9 cellular contexts compared by ENCODE assay signal in the genomic region with DNA sequence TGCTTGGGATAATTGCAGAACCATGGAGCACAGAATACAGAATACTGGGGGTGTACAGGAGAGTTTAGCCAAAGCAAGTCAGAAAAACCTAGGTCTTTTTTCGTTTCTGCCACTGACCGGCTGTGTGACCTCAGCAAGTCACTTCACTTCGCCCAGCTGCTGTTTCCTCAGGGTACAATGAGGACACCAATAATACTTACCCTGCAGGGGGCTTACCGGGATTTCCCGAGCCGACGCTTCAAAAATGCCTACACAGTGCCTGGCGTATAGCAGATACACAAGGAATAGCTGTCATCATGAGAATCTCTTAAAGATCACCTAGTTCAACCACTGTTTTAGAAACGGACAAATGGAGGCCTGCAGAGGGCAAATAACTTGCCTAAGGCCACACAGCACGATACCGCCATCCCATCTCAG. TPM values are rescaled to one million over a fixed set of nuclear protein-coding genes. Genes with fewer than 3 reads are reported as not detected.
A peak's percentile ranks its signal among the peaks of the same experiment; 100 is the strongest.
DNase-seq lines count a peak whose midpoint lies in the region; ATAC-seq and TF ChIP-seq lines count a peak whose summit lies in the region.
"Had no signal": no experiment of that assay in that cellular context is flagged by ENCODE, and none has a peak within 500 bp of the region (broad histone marks: within the 10 kb centered on the region; RNA-seq: fewer than 3 reads in every experiment).

No MANE protein-coding gene starts in this region.

- H3K27me3 ChIP-seq in right atrium auricular region (no peaks in the 10 kb centered on the region), psoas muscle (ENCODE audit: insufficient read depth in 3 of 3, low read length in 2 of 3) (peaks cover 0 to 21% (median 0%) of the 10 kb centered on the region in 3 donors)

- H3K36me3 ChIP-seq in right atrium auricular region (no peaks in the 10 kb centered on the region), psoas muscle (ENCODE audit: insufficient read depth in 1 of 2, low read depth in 1 of 2) (no peaks in the 10 kb centered on the region)

- intact Hi-C loops in psoas muscle (cut with DNase I): no loop called here

- TF ChIP-seq CTCF in WI38 (IDR thresholded peaks at IDR 0.05; ENCODE audit: low read depth, low read length) (no peak), right atrium auricular region (IDR thresholded peaks at IDR 0.05) (no peak), psoas muscle (IDR thresholded peaks at IDR 0.05) (no peak)

- WGBS in psoas muscle, 3 donors: 33 to 58% (median 41%) methylated on average over 11 of the region's 11 CpGs

- H3K4me1 ChIP-seq in right atrium auricular region: peaks cover 0 to 34% of the 10 kb centered on the region in 2 donors
- no peaks in the 10 kb centered on the region for H3K4me1 ChIP-seq in psoas muscle

- peak in 2 of 4 donors; percentile 2 to 17 for ATAC-seq in psoas muscle

- no peaks in the 10 kb centered on the region for H3K9me3 ChIP-seq in right atrium auricular region
- no peaks in the 10 kb centered on the region for H3K9me3 ChIP-seq in psoas muscle

- DNase-seq in ELF-1 (ENCODE audit: low read depth, low spot score) (peak; percentile 89), right atrium auricular region (ENCODE audit: low spot score) (no peak), psoas muscle (no peak), NCI-H510A treated with DMSO at 0.1 percent for 48 hours (lab: John Stamatoyannopoulos, UW) (no peak), cerebellar cortex (ENCODE audit: low spot score) (no peak), NCI-H345 (lab: John Stamatoyannopoulos, UW) (no peak), kidney glomerular epithelial cell (lab: John Stamatoyannopoulos, UW) (no peak)
- DNase-seq: activated gamma-delta T cell treated with Interleukin-2 at 50 U/mL for 16 hours had no signal

- H3K4me3 ChIP-seq in WI38 (ENCODE audit: low read depth, low read length): peak overlapping the region; percentile 66
- peak overlapping the region; percentile 38 to 52 for H3K4me3 ChIP-seq in right atrium auricular region
- H3K4me3 ChIP-seq in psoas muscle: peak overlapping the region; percentile 63

- H3K27ac ChIP-seq in right atrium auricular region: peak overlapping the region; percentile 38 to 42
- no peak overlapping the region for H3K27ac ChIP-seq in psoas muscle

RNA-seq across cellular contexts. Expression of gene RIPOR3, which starts 0.8 kb away (rescaled TPM):
- total RNA-seq in right atrium auricular region: 1 to 10 TPM; 2.9 to 4.7 TPM
- 1 to 10 TPM; 3.1 to 5.2 (median 4.5) TPM for total RNA-seq in psoas muscle
- polyA plus RNA-seq in psoas muscle: 1 to 10 TPM; 5.4 to 5.7 (median 5.6) TPM

RNA-seq across cellular contexts. Expression of gene PARD6B, which starts 40.8 kb away (rescaled TPM):
- total RNA-seq in right atrium auricular region (1 to 10 TPM; 4.4 to 5.9 TPM), psoas muscle (1 to 10 TPM in 3 of 4 donors, under 1 TPM in 1; 0.64 to 5.0 (median 1.8) TPM)
- polyA plus RNA-seq in psoas muscle: under 1 TPM; 0.27 to 0.97 (median 0.44) TPM
